ENCODE assay signal across 8 cellular contexts in genomic region chr9:126611592-126612328, GRCh38. TPM values are rescaled to one million over a fixed set of nuclear protein-coding genes. Genes with fewer than 3 reads are reported as not detected.
DNase-seq lines count a peak whose midpoint lies in the region; ATAC-seq and TF ChIP-seq lines count a peak whose summit lies in the region.

No MANE protein-coding gene starts in this region.

- peaks cover 54% of the 10 kb centered on the region for H3K27me3 Mint-ChIP-seq in IgD-negative memory B cell

- no peak overlapping the region for H3K4ac ChIP-seq in trophoblast cell (ENCODE audit: low read depth, low read length)

- DNase-seq in DMS153 (lab: John Stamatoyannopoulos, UW): peak; percentile 21
- DNase-seq in SK-MEL-5 (ENCODE audit: low read depth, low spot score): peak; percentile 74
- peak; percentile 78 for DNase-seq in activated naive CD4-positive, alpha-beta T cell treated with Interleukin-2 at 50 U/mL for 16 hours
- DNase-seq in globus pallidus (ENCODE audit: low spot score): peak; percentile 48
- peak; percentile 45 to 80 for DNase-seq in trophoblast cell
- peak; percentile 27 to 55 for DNase-seq in tibial nerve (ENCODE audit: low spot score in 2 of 2)

- H3K9ac ChIP-seq in trophoblast cell (ENCODE audit: low read length): no peak overlapping the region

- peak overlapping the region; percentile 37 for H3K4me2 ChIP-seq in trophoblast cell (ENCODE audit: low read length)

- no CpG with 5 or more reads among the region's 43 CpGs for WGBS in trophoblast cell (ENCODE audit: extremely low coverage, insufficient coverage, insufficient read length)
- 3% methylated on average over 39 to 40 of the region's 43 CpGs for WGBS in tibial nerve, 2 donors

- peaks cover 0 to 2% (median 0%) of the 10 kb centered on the region in 3 donors for H3K9me3 Mint-ChIP-seq in IgD-negative memory B cell

- no peak overlapping the region for H2AK5ac ChIP-seq in trophoblast cell (ENCODE audit: low read length)

- no peak overlapping the region for H2BK12ac ChIP-seq in trophoblast cell (ENCODE audit: low read length)

- H3K4me3 ChIP-seq in trophoblast cell (ENCODE audit: low read depth, low read length) (no peak overlapping the region), tibial nerve (peak overlapping the region in 2 of 4 donors; percentile 7 to 44)

- no peak for TF ChIP-seq EP300 in tibial nerve (IDR thresholded peaks at IDR 0.05)

- H3K27ac Mint-ChIP-seq in IgD-negative memory B cell: peak overlapping the region; percentile 38 to 89 (median 64)

- TF ChIP-seq POLR2A in tibial nerve (IDR thresholded peaks at IDR 0.05): no peak

- H4K12ac ChIP-seq in trophoblast cell (ENCODE audit: low read depth, low read length): no peak overlapping the region

- H3K36me3 Mint-ChIP-seq in IgD-negative memory B cell: no peaks in the 10 kb centered on the region

- H3K27ac ChIP-seq in trophoblast cell (ENCODE audit: low read depth, low read length) (no peak overlapping the region), tibial nerve (no peak overlapping the region)

- peak overlapping the region; percentile 61 to 94 (median 78) for H3K4me3 Mint-ChIP-seq in IgD-negative memory B cell

- H3K27me3 ChIP-seq in trophoblast cell (ENCODE audit: insufficient read depth, low read length) (peaks cover 76% of the 10 kb centered on the region), tibial nerve (peaks cover 0 to 80% of the 10 kb centered on the region in 2 donors)

- H4K91ac ChIP-seq in trophoblast cell (ENCODE audit: low read depth, low read length): no peak overlapping the region

- no peak for ATAC-seq in GM19467 (IDR thresholded peaks at IDR 0.05; ENCODE audit: unreplicated experiment)

- no peak overlapping the region for H2BK5ac ChIP-seq in trophoblast cell (ENCODE audit: low read depth, low read length, poor library complexity)

- H3K4me1 Mint-ChIP-seq in IgD-negative memory B cell: peaks cover 12 to 19% (median 18%) of the 10 kb centered on the region in 3 donors

- no peak overlapping the region for H4K8ac ChIP-seq in trophoblast cell (ENCODE audit: low read depth, low read length)

- in situ Hi-C loops in SK-MEL-5 (cut with HindIII; ENCODE audit: low pct_unique_long_range_greater_than_20kb, low sequenced_read_pairs): no loop called here

- H3K9me3 ChIP-seq in trophoblast cell (ENCODE audit: insufficient read depth, low read depth, low read length): peaks cover 12% of the 10 kb centered on the region
- no peaks in the 10 kb centered on the region for H3K9me3 ChIP-seq in tibial nerve

- no peak overlapping the region for H3K18ac ChIP-seq in trophoblast cell (ENCODE audit: low read length)

- H3K23ac ChIP-seq in trophoblast cell (ENCODE audit: low read length): no peak overlapping the region

- H3K36me3 ChIP-seq in trophoblast cell (ENCODE audit: control insufficient read depth in 1 of 2, insufficient read depth in 2 of 2, low read length in 2 of 2) (no peaks in the 10 kb centered on the region), tibial nerve (no peaks in the 10 kb centered on the region)

- peak; percentile 74 to 91 (median 80) for TF ChIP-seq CTCF in tibial nerve (IDR thresholded peaks at IDR 0.05)

- no peak overlapping the region for H2AFZ ChIP-seq in trophoblast cell (ENCODE audit: insufficient read depth, low read length, poor library complexity)

- no peak overlapping the region for H2BK120ac ChIP-seq in trophoblast cell (ENCODE audit: insufficient read depth, low read length, poor library complexity)

- H3K79me2 ChIP-seq in trophoblast cell (ENCODE audit: control insufficient read depth, insufficient read depth, low read length, poor library complexity): no peaks in the 10 kb centered on the region

- no peak overlapping the region for H3K14ac ChIP-seq in trophoblast cell (ENCODE audit: low read length)

- H3K4me1 ChIP-seq in trophoblast cell (ENCODE audit: control insufficient read depth in 1 of 2, insufficient read depth in 2 of 2, low read length in 2 of 2) (peaks cover 7 to 18% of the 10 kb centered on the region in 2 experiments), tibial nerve (peaks cover 0 to 52% (median 21%) of the 10 kb centered on the region in 4 donors)

- no peaks in the 10 kb centered on the region for H3K79me1 ChIP-seq in trophoblast cell (ENCODE audit: low read length)

RNA-seq across cellular contexts. Expression of gene LMX1B, which starts 2.0 kb away (rescaled TPM):
- polyA plus RNA-seq in IgD-negative memory B cell: not detected
- total RNA-seq in SK-MEL-5 (2014; rRNA removed; shearing (Covaris generic)): 2.7 and 5.6 TPM in 2 replicates
- polyA plus RNA-seq in SK-MEL-5 (2015; cell fraction: cytosol; rRNA removed): 10.2 and 13.4 TPM in 2 replicates
- polyA plus RNA-seq in SK-MEL-5 (2015; cell fraction: nucleus; rRNA removed): 4.1 and 6.0 TPM in 2 replicates
- polyA plus RNA-seq in trophoblast cell (2013): 0.08 and 0.21 TPM in 2 replicates
- total RNA-seq in tibial nerve: 1 to 10 TPM in 1 of 4 donors, under 1 TPM in 2, not detected in 1; 0.60 to 1.5 (median 0.78) TPM

Comparison
In these comparisons a context has a peak if more than half of its experiments do, and no peak if none do; other contexts are left out.
1. DNase-seq: peak in every context shown above with its lines; median percentile 78 in activated naive CD4-positive, alpha-beta T cell treated with Interleukin-2 at 50 U/mL for 16 hours; 74 in SK-MEL-5; 62 in trophoblast cell; 48 in globus pallidus; 41 in tibial nerve; 21 in DMS153.